In the genomic region with DNA sequence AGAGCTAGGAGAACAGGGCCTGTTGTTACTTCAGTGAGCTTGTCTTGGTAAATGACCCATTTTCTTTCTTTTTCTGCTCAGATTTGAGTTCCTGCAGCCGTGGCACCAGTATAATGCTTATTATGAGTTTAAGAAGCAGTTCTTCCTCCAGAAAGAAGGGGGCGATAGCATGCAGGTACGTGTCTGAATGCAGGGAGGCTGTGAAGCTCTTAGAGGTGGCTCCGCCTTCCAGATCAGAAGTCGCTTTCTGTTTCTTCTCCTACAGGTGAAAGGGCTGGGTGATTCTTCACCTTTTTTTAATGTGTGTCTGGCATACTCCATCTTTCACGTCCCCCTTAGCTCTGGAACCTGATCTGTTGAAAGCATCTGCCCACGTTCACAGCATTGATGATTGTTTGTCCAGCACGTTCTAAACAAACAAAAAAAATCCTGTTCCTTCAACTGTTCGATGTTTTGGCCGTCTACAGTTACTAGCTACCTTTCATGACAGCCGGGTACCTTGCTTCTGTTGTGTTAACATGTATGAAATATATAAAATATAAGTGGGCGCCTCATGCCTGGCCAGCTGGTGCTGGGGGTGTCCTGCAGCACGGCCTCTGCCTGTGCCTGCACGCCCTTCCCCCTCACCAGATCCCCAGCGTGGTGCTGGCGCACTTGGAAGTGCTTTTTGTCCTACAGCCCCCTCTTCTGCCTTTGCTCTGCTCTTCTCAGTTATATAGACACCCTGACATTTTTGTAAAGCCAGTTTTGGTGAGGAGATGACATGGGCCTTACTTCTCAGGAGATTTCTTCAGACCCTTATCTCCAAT, we compare ENCODE assay signal across 9 cellular contexts. TPM values are rescaled to one million over a fixed set of nuclear protein-coding genes. Genes with fewer than 3 reads are reported as not detected.
DNase-seq lines count a peak whose midpoint lies in the region; TF ChIP-seq lines count a peak whose summit lies in the region.
"Had no signal": no experiment of that assay in that cellular context is flagged by ENCODE, and none has a peak within 500 bp of the region (broad histone marks: within the 10 kb centered on the region; RNA-seq: fewer than 3 reads in every experiment).

No MANE protein-coding gene starts in this region.

- H2BK120ac ChIP-seq in H9 (ENCODE audit: low read depth, low read length, poor library complexity, severe bottlenecking), result no peak overlapping the region

- no peak overlapping the region for H4K8ac ChIP-seq in H9 (replicated peaks; ENCODE audit: insufficient read length, low read depth, low read length)

- no peak overlapping the region for H2AFZ ChIP-seq in H9 (ENCODE audit: low read length)
- H2AFZ ChIP-seq: parathyroid adenoma had no signal

- H3T11ph ChIP-seq in H9 (ENCODE audit: low read length), result no peak overlapping the region

- H3K23ac ChIP-seq in H9 (ENCODE audit: insufficient read length, low read depth, low read length), result no peak overlapping the region

- H3K27me3 ChIP-seq in H9 (ENCODE audit: insufficient read depth, low read length), result no peaks in the 10 kb centered on the region

- H3K27ac Mint-ChIP-seq in H9, result peak overlapping the region; percentile 27 to 93 (median 79); a peak in 5 of 7 replicates

- peak; percentile 74 for TF ChIP-seq CTCF in H9 (conservative IDR thresholded peaks at IDR 0.05)

- no peaks in the 10 kb centered on the region for H3K79me2 ChIP-seq in H9 (ENCODE audit: insufficient read depth, low read length)

- H4K91ac ChIP-seq in H9 (ENCODE audit: insufficient read length, low read depth, low read length), result no peak overlapping the region

- no peaks in the 10 kb centered on the region; a peak in 1 of 5 replicates for H3K9me3 Mint-ChIP-seq in H9

- H3K27me3 Mint-ChIP-seq in H9 (ENCODE audit: low read depth), result no peaks in the 10 kb centered on the region

- H3K9ac ChIP-seq in H9 (ENCODE audit: extremely low read depth, insufficient read length, low read length), result no peak overlapping the region
- H3K9ac ChIP-seq: parathyroid adenoma had no signal

- no peaks in the 10 kb centered on the region for H3K23me2 ChIP-seq in H9 (ENCODE audit: insufficient read length, low read depth, low read length, poor library complexity, severe bottlenecking)

- H3K18ac ChIP-seq in H9 (ENCODE audit: insufficient read length, low read depth, low read length), result no peak overlapping the region

- no peaks in the 10 kb centered on the region for H3K79me1 ChIP-seq in H9 (ENCODE audit: insufficient read depth, low read depth, low read length, poor library complexity, severe bottlenecking)

- peaks cover 53 to 75% (median 69%) of the 10 kb centered on the region in 3 experiments; a peak in 6 of 7 replicates for H3K36me3 Mint-ChIP-seq in H9 (ENCODE audit: insufficient read depth in 1 of 3, low read depth in 3 of 3)

- no peak overlapping the region for H2BK15ac ChIP-seq in H9 (ENCODE audit: low read depth, low read length)

- no peak overlapping the region for H2AK5ac ChIP-seq in H9 (ENCODE audit: insufficient read length, low read length)

- H2BK12ac ChIP-seq in H9 (ENCODE audit: insufficient read length, low read depth, low read length), result no peak overlapping the region

- no peak overlapping the region for H4K5ac ChIP-seq in H9 (ENCODE audit: insufficient read length, low read depth, low read length)

- H3K9me3 ChIP-seq in H9 (ENCODE audit: control insufficient read depth, low read depth, low read length), result no peaks in the 10 kb centered on the region

- WGBS in H9 (ENCODE audit: extremely low coverage, insufficient read length, low lambda C conversion rate), result no CpG with 5 or more reads among the region's 16 CpGs

- no peak overlapping the region for H3K27ac ChIP-seq in H9 (ENCODE audit: insufficient read length, low read depth, low read length)
- H3K27ac ChIP-seq: parathyroid adenoma had no signal

- peaks cover 2% of the 10 kb centered on the region for H4K20me1 ChIP-seq in H9 (ENCODE audit: control insufficient read depth, insufficient read depth, insufficient read length)

- no peak overlapping the region for H3K4me2 ChIP-seq in H9 (ENCODE audit: insufficient read depth, insufficient read length, low read length)

- H3K4me1 Mint-ChIP-seq in H9, result peaks cover 23 to 31% of the 10 kb centered on the region in 2 experiments

- peaks cover 7% of the 10 kb centered on the region; the same call in 1 of the 2 replicates for H3K4me1 ChIP-seq in H9 (ENCODE audit: insufficient read depth, low read length)
- H3K4me1 ChIP-seq: parathyroid adenoma had no signal

- no peak overlapping the region for H3K56ac ChIP-seq in H9 (ENCODE audit: insufficient read length, low read depth, low read length)

- H2BK20ac ChIP-seq in H9 (ENCODE audit: low read depth, low read length, poor library complexity, severe bottlenecking), result no peak overlapping the region

- no peak overlapping the region for H3K14ac ChIP-seq in H9 (ENCODE audit: insufficient read depth, low read length)

- H2BK5ac ChIP-seq in H9 (ENCODE audit: insufficient read length, low read length), result no peak overlapping the region

- H3K4ac ChIP-seq in H9 (ENCODE audit: low read depth, low read length), result no peak overlapping the region

- DNase-seq in DMS153 treated with DMSO at 0.1 percent for 48 hours (lab: John Stamatoyannopoulos, UW; ENCODE audit: unreplicated experiment) (peak; percentile 2), DMS153 (lab: John Stamatoyannopoulos, UW) (no peak), H9 (peak; percentile 75), OCI-M1 (lab: John Stamatoyannopoulos, UW) (peak; percentile 44), cerebellar cortex (ENCODE audit: low spot score) (peak; percentile 16), pons (ENCODE audit: low spot score) (no peak), NK-92 (lab: John Stamatoyannopoulos, UW; ENCODE audit: unreplicated experiment) (no peak)
- peak in 2 of 3 donors; percentile 16 to 25 for DNase-seq in stimulated activated CD4-positive, alpha-beta T cell treated with anti-CD3 and anti-CD28 coated beads, TNF-alpha, amount 100 ng/mL, for 48 hours (ENCODE audit: low read depth in 3 of 3)

- H3K4me3 Mint-ChIP-seq in H9, result no peak overlapping the region

RNA-seq across cellular contexts. Expression of gene SFSWAP, which starts 44.6 kb away (rescaled TPM):
- 44.2 and 48.1 TPM in 2 replicates for total RNA-seq in H9 (2021)

Comparison
In these comparisons a context has a peak if more than half of its experiments do, and no peak if none do; other contexts are left out.
1. DNase-seq: peak in DMS153 treated with DMSO at 0.1 percent for 48 hours (single experiment), H9 (single experiment), OCI-M1 (single experiment), cerebellar cortex (single experiment) and stimulated activated CD4-positive, alpha-beta T cell treated with anti-CD3 and anti-CD28 coated beads, TNF-alpha, amount 100 ng/mL, for 48 hours (2 of 3); none in DMS153 (single experiment), pons (single experiment) and NK-92 (single experiment).